8 cellular contexts compared by ENCODE assay signal in genomic region chr2:60552851-60553495, GRCh38. TPM values are rescaled to one million over a fixed set of nuclear protein-coding genes. Genes with fewer than 3 reads are reported as not detected.
A peak's percentile ranks its signal among the peaks of the same experiment; 100 is the strongest.
DNase-seq lines count a peak whose midpoint lies in the region; TF ChIP-seq lines count a peak whose summit lies in the region.

No MANE protein-coding gene starts in this region.

- WGBS in liver = 6% methylated on average over 38 of the region's 38 CpGs
- 1 to 3% methylated on average over 38 of the region's 38 CpGs for WGBS in thyroid gland, 2 donors

- no peak for TF ChIP-seq POLR2A in thyroid gland (IDR thresholded peaks at IDR 0.05)

- H3K27me3 Mint-ChIP-seq in activated naive CD4-positive, alpha-beta T cell treated with anti-CD3 and anti-CD28 coated beads for 36 hours (ENCODE audit: low read depth) = peaks cover 68% of the 10 kb centered on the region

- intact Hi-C loops in activated naive CD4-positive, alpha-beta T cell treated with anti-CD3 and anti-CD28 coated beads for 36 hours (cut with micrococcal nuclease) = loop anchor here (5.0 to 10.0 kb wide), 6 partner anchors 401 to 1788 kb away; partner anchors contain the start of genes PEX13 and PUS10
- intact Hi-C loops in ascending aorta (cut with DNase I) = no loop called here
- intact Hi-C loops in thyroid gland (cut with DNase I) = loop anchor here (10.0 kb wide), 1 partner anchor 1258 kb away; no protein-coding TSS in a partner anchor

- H3K27ac ChIP-seq in ascending aorta = no peak overlapping the region
- H3K27ac ChIP-seq in liver (ENCODE audit: low read depth in 1 of 2, low read length in 2 of 2) = peak overlapping the region in 1 of 2 donors; percentile 0
- H3K27ac ChIP-seq in thyroid gland = no peak overlapping the region

- H3K36me3 ChIP-seq in ascending aorta = no peaks in the 10 kb centered on the region
- H3K36me3 ChIP-seq in liver (ENCODE audit: control insufficient read depth in 4 of 4, insufficient read depth in 3 of 4, low read depth in 1 of 4, low read length in 3 of 4) = no peaks in the 10 kb centered on the region
- H3K36me3 ChIP-seq in thyroid gland = no peaks in the 10 kb centered on the region

- H3K9me3 ChIP-seq in ascending aorta (no peaks in the 10 kb centered on the region), liver (ENCODE audit: control insufficient read depth in 4 of 4, low read length in 3 of 4) (no peaks in the 10 kb centered on the region), thyroid gland (no peaks in the 10 kb centered on the region)

- no peak overlapping the region for H3K9ac ChIP-seq in liver (ENCODE audit: low read depth in 1 of 2, low read length in 2 of 2)

- H3K4me1 ChIP-seq in ascending aorta = peaks cover 18 to 49% of the 10 kb centered on the region in 2 donors
- peaks cover 35 to 70% (median 51%) of the 10 kb centered on the region in 4 donors for H3K4me1 ChIP-seq in liver (ENCODE audit: control insufficient read depth in 4 of 4, insufficient read depth in 4 of 4, low read length in 3 of 4)
- peaks cover 32 to 37% of the 10 kb centered on the region in 2 donors for H3K4me1 ChIP-seq in thyroid gland

- H3K4me3 ChIP-seq in ascending aorta = peak overlapping the region; percentile 68 to 71
- H3K4me3 ChIP-seq in liver (ENCODE audit: low read depth in 1 of 3, low read length in 3 of 3) = peak overlapping the region in 2 of 3 donors; percentile 19 to 69
- H3K4me3 ChIP-seq in thyroid gland (replicated peaks in 1 of 3) = peak overlapping the region in 2 of 3 donors; percentile 57 to 64

- H3K4me1 Mint-ChIP-seq in activated naive CD4-positive, alpha-beta T cell treated with anti-CD3 and anti-CD28 coated beads for 36 hours (ENCODE audit: low read depth) = peaks cover 49% of the 10 kb centered on the region

- DNase-seq in activated naive CD4-positive, alpha-beta T cell treated with anti-CD3 and anti-CD28 coated beads for 36 hours = no peak
- DNase-seq in activated naive CD4-positive, alpha-beta T cell (lab: John Stamatoyannopoulos, UW) = no peak
- DNase-seq in ascending aorta (ENCODE audit: low spot score in 2 of 2) (no peak), thyroid gland (no peak), NCI-H1105 treated with DMSO at 0.1 percent for 48 hours (lab: John Stamatoyannopoulos, UW) (no peak), C1 segment of cervical spinal cord (lab: John Stamatoyannopoulos, UW) (no peak), amniotic stem cell (lab: John Stamatoyannopoulos, UW) (no peak)

- CTCF ChIA-PET in activated naive CD4-positive, alpha-beta T cell treated with anti-CD3 and anti-CD28 coated beads for 36 hours (lab: Charles Lee) = interaction anchor here (0.6 kb wide), 1 partner anchor 330 kb away, joined by 5 read pairs; no protein-coding TSS in a partner anchor

- TF ChIP-seq RAD21 in liver (IDR thresholded peaks at IDR 0.05) = no peak

- TF ChIP-seq CTCF in ascending aorta (IDR thresholded peaks at IDR 0.05) = no peak
- no peak for TF ChIP-seq CTCF in liver (IDR thresholded peaks at IDR 0.05; ENCODE audit: low read depth, low read length, missing input control)
- TF ChIP-seq CTCF in thyroid gland (IDR thresholded peaks at IDR 0.05) = no peak

- peaks cover 41% of the 10 kb centered on the region for H3K27me3 ChIP-seq in ascending aorta
- H3K27me3 ChIP-seq in liver (ENCODE audit: control insufficient read depth in 4 of 4, insufficient read depth in 4 of 4, low read length in 3 of 4) = peaks cover 0 to 4% (median 0%) of the 10 kb centered on the region in 4 donors
- peaks cover 3% of the 10 kb centered on the region for H3K27me3 ChIP-seq in thyroid gland

- H3K36me3 Mint-ChIP-seq in activated naive CD4-positive, alpha-beta T cell treated with anti-CD3 and anti-CD28 coated beads for 36 hours (ENCODE audit: low read depth) = no peaks in the 10 kb centered on the region

- H3K9me3 Mint-ChIP-seq in activated naive CD4-positive, alpha-beta T cell treated with anti-CD3 and anti-CD28 coated beads for 36 hours = no peaks in the 10 kb centered on the region

- peak overlapping the region; percentile 78 for H3K4me3 Mint-ChIP-seq in activated naive CD4-positive, alpha-beta T cell treated with anti-CD3 and anti-CD28 coated beads for 36 hours

- no peak overlapping the region for H3K27ac Mint-ChIP-seq in activated naive CD4-positive, alpha-beta T cell treated with anti-CD3 and anti-CD28 coated beads for 36 hours

TF ChIP-seq in liver, 16 proteins besides CTCF, POLR2A, EP300 and RAD21:
- no peak for TF ChIP-seq NR2F2 (IDR thresholded peaks at IDR 0.05)
- TF ChIP-seq ATF3 (IDR thresholded peaks at IDR 0.05) = no peak
- no peak for TF ChIP-seq FOXA2 (IDR thresholded peaks at IDR 0.05)
- no peak for TF ChIP-seq ZBTB33 (IDR thresholded peaks at IDR 0.05)
- TF ChIP-seq YY1 (IDR thresholded peaks at IDR 0.05) = no peak
- no peak for TF ChIP-seq EGR1 (IDR thresholded peaks at IDR 0.05; ENCODE audit: low read depth in 2 of 2)
- no peak for TF ChIP-seq REST (IDR thresholded peaks at IDR 0.05)

RNA-seq across cellular contexts. Expression of gene BCL11A, which starts 0.5 kb away (rescaled TPM):
- under 1 TPM; 0.52 to 0.67 TPM for total RNA-seq in activated naive CD4-positive, alpha-beta T cell treated with anti-CD3 and anti-CD28 coated beads for 36 hours
- total RNA-seq in ascending aorta (0.11 TPM), liver (1 to 10 TPM in 1 of 2 donors, under 1 TPM in 1; 0.50 to 8.5 TPM), thyroid gland (10 to 100 TPM in 1 of 4 donors, 1 to 10 TPM in 3; 4.6 to 12.8 (median 9.0) TPM)
- polyA plus RNA-seq in liver = under 1 TPM; 0.08 to 0.43 TPM
